9 cellular contexts compared by ENCODE assay signal in genomic region chr5:15500326-15500958, GRCh38. TPM values are rescaled to one million over a fixed set of nuclear protein-coding genes. Genes with fewer than 3 reads are reported as not detected.
DNase-seq lines count a peak whose midpoint lies in the region; ATAC-seq and TF ChIP-seq lines count a peak whose summit lies in the region.
"Had no signal": no experiment of that assay in that cellular context is flagged by ENCODE, and none has a peak within 500 bp of the region (broad histone marks: within the 10 kb centered on the region; RNA-seq: fewer than 3 reads in every experiment).

No MANE protein-coding gene starts in this region.

- peak; percentile 15 for DNase-seq in GOT3 (lab: John Stamatoyannopoulos, UW)
- DNase-seq in WERI-Rb-1 = peak; percentile 50
- DNase-seq in left ventricle myocardium superior = peak; percentile 77
- peak; percentile 75 to 78 for DNase-seq in psoas muscle
- DNase-seq in Karpas-422 = no peak
- no peak for DNase-seq in NCI-H446 (lab: John Stamatoyannopoulos, UW)
- DNase-seq: naive B cell had no signal

- intact Hi-C loops in left ventricle myocardium superior (cut with micrococcal nuclease) (loop anchor here (10.0 kb wide), 1 partner anchor 294 kb away; no protein-coding TSS in a partner anchor), psoas muscle (cut with DNase I) (no loop called here)

- no peaks in the 10 kb centered on the region for H3K4me1 ChIP-seq in psoas muscle
- no peaks in the 10 kb centered on the region for H3K4me1 ChIP-seq in Karpas-422 (ENCODE audit: low read length)

- no peak overlapping the region; the same call in 1 of the 2 replicates for H3K27ac ChIP-seq in WERI-Rb-1
- H3K27ac ChIP-seq in psoas muscle = peak overlapping the region; percentile 68
- H3K27ac ChIP-seq in Karpas-422 (ENCODE audit: low read length) = no peak overlapping the region

- H3K9ac ChIP-seq in Karpas-422 (ENCODE audit: low read length) = no peak overlapping the region

- no peaks in the 10 kb centered on the region; the same call in 1 of the 2 replicates for H3K9me2 ChIP-seq in Karpas-422 (replicated peaks; ENCODE audit: insufficient read depth, low read length)

- no peak overlapping the region for H3K4me2 ChIP-seq in Karpas-422 (ENCODE audit: low read depth, low read length, poor library complexity, severe bottlenecking)

- H3K79me2 ChIP-seq in Karpas-422 (ENCODE audit: low read length) = no peaks in the 10 kb centered on the region

- peak; percentile 65 for ATAC-seq in left ventricle myocardium superior
- ATAC-seq in psoas muscle = peak in 3 of 4 donors; percentile 64 to 72 (median 66)
- ATAC-seq in HG02885 (IDR thresholded peaks at IDR 0.05; ENCODE audit: poor library complexity, unreplicated experiment) = no peak
- no peak for ATAC-seq in HG03520 (IDR thresholded peaks at IDR 0.05; ENCODE audit: unreplicated experiment)

- H3K9me3 ChIP-seq in WERI-Rb-1 (ENCODE audit: severe bottlenecking) = no peaks in the 10 kb centered on the region
- H3K9me3 ChIP-seq in psoas muscle = no peaks in the 10 kb centered on the region
- H3K9me3 ChIP-seq in Karpas-422 (ENCODE audit: low read length) = peaks cover 6% of the 10 kb centered on the region; the same call in 1 of the 2 replicates

- 0 to 1% (median 1%) methylated on average over 33 to 61 of the region's 61 CpGs for WGBS in psoas muscle, 3 donors

- TF ChIP-seq CTCF in WERI-Rb-1 (IDR thresholded peaks at IDR 0.05; ENCODE audit: low read depth, low read length) (no peak), psoas muscle (IDR thresholded peaks at IDR 0.05) (no peak)

- peak overlapping the region; percentile 95 for H3K4me3 ChIP-seq in WERI-Rb-1 (ENCODE audit: low read depth, low read length)
- H3K4me3 ChIP-seq in psoas muscle = peak overlapping the region; percentile 69
- H3K4me3 ChIP-seq in Karpas-422 (ENCODE audit: low read length) = no peak overlapping the region

- H3K36me3 ChIP-seq in WERI-Rb-1 (no peaks in the 10 kb centered on the region), psoas muscle (ENCODE audit: insufficient read depth in 1 of 2, low read depth in 1 of 2) (no peaks in the 10 kb centered on the region), Karpas-422 (ENCODE audit: insufficient read depth, low read length) (no peaks in the 10 kb centered on the region)

- no peaks in the 10 kb centered on the region for H4K20me1 ChIP-seq in Karpas-422 (ENCODE audit: insufficient read depth, low read depth, low read length)

- H3K27me3 ChIP-seq in WERI-Rb-1 (ENCODE audit: insufficient read depth, low read depth, severe bottlenecking) (no peaks in the 10 kb centered on the region), psoas muscle (ENCODE audit: insufficient read depth in 3 of 3, low read length in 2 of 3) (peaks cover 0 to 25% (median 4%) of the 10 kb centered on the region in 3 donors), Karpas-422 (ENCODE audit: low read length) (no peaks in the 10 kb centered on the region)

- H2AFZ ChIP-seq in Karpas-422 (ENCODE audit: low read length) = no peak overlapping the region

RNA-seq across cellular contexts. Expression of gene FBXL7, which starts 0.5 kb away (rescaled TPM):
- total RNA-seq in left ventricle myocardium superior (21.6 TPM), psoas muscle (1 to 10 TPM; 1.6 to 7.5 (median 4.4) TPM)
- 1 to 10 TPM; 1.6 to 2.6 (median 1.9) TPM for polyA plus RNA-seq in psoas muscle
- total RNA-seq in Karpas-422 (2014; rRNA removed; shearing (Covaris generic); ENCODE audit: low replicate concordance) = not detected in 2 replicates

Comparison
In these comparisons a context has a peak if more than half of its experiments do, and no peak if none do; other contexts are left out.
1. DNase-seq: peak in GOT3 (single experiment), WERI-Rb-1 (single experiment), left ventricle myocardium superior (single experiment) and psoas muscle (2 of 2); none in Karpas-422 (single experiment) and NCI-H446 (0 of 2).
2. ATAC-seq: peak in left ventricle myocardium superior (single experiment) and psoas muscle (3 of 4); none in HG02885 (single experiment) and HG03520 (single experiment).